ENCODE assay signal across 8 cellular contexts in the genomic region with DNA sequence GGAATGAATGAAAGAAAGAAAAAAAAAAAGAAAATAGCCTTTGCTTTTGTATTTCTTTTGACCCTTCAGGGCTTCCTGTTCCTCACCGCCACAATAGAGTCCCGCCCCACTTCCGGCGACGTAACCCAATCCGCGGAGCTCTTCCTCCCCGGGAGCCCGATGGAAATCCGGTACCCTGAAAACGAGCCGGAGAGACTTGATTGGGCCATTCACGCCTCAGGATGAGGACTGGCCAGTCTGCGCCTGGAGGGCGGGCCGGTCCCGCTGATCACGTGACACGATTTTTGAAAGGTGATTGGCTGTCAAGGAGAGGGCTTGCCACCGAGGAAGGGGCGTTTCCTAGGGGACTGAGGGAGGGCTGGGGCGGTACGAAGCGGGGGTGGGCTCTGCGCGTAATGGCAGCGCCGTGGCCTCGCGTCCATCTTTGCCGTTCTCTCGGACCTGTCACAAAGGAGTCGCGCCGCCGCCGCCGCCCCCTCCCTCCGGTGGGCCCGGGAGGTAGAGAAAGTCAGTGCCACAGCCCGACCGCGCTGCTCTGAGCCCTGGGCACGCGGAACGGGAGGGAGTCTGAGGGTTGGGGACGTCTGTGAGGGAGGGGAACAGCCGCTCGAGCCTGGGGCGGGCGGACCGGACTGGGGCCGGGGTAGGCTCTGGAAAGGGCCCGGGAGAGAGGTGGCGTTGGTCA. TPM values are rescaled to one million over a fixed set of nuclear protein-coding genes. Genes with fewer than 3 reads are reported as not detected.
DNase-seq lines count a peak whose midpoint lies in the region; ATAC-seq and TF ChIP-seq lines count a peak whose summit lies in the region.

A gene with protein sequence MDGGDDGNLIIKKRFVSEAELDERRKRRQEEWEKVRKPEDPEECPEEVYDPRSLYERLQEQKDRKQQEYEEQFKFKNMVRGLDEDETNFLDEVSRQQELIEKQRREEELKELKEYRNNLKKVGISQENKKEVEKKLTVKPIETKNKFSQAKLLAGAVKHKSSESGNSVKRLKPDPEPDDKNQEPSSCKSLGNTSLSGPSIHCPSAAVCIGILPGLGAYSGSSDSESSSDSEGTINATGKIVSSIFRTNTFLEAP (minus strand): TSS at position 95 of the 685 bp plus-strand sequence. CDS start 12,185 bp downstream, outside the sequence.
A gene (plus strand): TSS at position 385 of the 685 bp plus-strand sequence. CDS start 18,330 bp downstream, outside the sequence.

- H3K79me2 ChIP-seq in SU-DHL-6 (ENCODE audit: insufficient read depth, low read length) (peaks cover 89% of the 10 kb centered on the region), osteoblast (ENCODE audit: insufficient read depth, low read length) (peaks cover 95% of the 10 kb centered on the region)

- TF ChIP-seq POLR2A in GM10847 (IDR thresholded peaks at IDR 0.05; ENCODE audit: extremely low read depth, insufficient read length) = peak; percentile 82

- no peaks in the 10 kb centered on the region for H3K36me3 ChIP-seq in SU-DHL-6 (ENCODE audit: low read length)
- no peaks in the 10 kb centered on the region for H3K36me3 ChIP-seq in osteoblast (ENCODE audit: insufficient read depth, low read length)
- no peaks in the 10 kb centered on the region for H3K36me3 ChIP-seq in thoracic aorta

- POLR2A ChIA-PET in activated naive CD8-positive, alpha-beta T cell treated with anti-CD3 and anti-CD28 coated beads, Interleukin-2, amount 10 ng/mL, durations not matched to agents 7 days and 5 days (lab: Charles Lee) = interaction anchor here (0.8 to 2.1 kb wide), 13 partner anchors 11 to 261 kb away, joined by 3 to 7 read pairs (median 3); a partner anchor contains a TSS

- H4K20me1 ChIP-seq in SU-DHL-6 (ENCODE audit: low read depth, low read length) (no peaks in the 10 kb centered on the region), osteoblast (ENCODE audit: insufficient read depth, low read length) (peaks cover 2% of the 10 kb centered on the region)

- no peaks in the 10 kb centered on the region for H3K9me3 Mint-ChIP-seq in activated naive CD8-positive, alpha-beta T cell treated with anti-CD3 and anti-CD28 coated beads, Interleukin-2, amount 10 ng/mL, durations not matched to agents 7 days and 5 days
- peaks cover 15% of the 10 kb centered on the region for H3K9me3 Mint-ChIP-seq in glutamatergic neuron (ENCODE audit: unreplicated experiment)

- no peaks in the 10 kb centered on the region for H3F3A ChIP-seq in SU-DHL-6 (ENCODE audit: insufficient read depth)

- H3K27ac Mint-ChIP-seq in activated naive CD8-positive, alpha-beta T cell treated with anti-CD3 and anti-CD28 coated beads, Interleukin-2, amount 10 ng/mL, durations not matched to agents 7 days and 5 days = peak within 1 kb of the TSS; percentile 98
- H3K27ac Mint-ChIP-seq in glutamatergic neuron (ENCODE audit: unreplicated experiment) = peak within 1 kb of the TSS; percentile 99

- ATAC-seq in HG02678 (IDR thresholded peaks at IDR 0.05; ENCODE audit: unreplicated experiment) (peak; percentile 87), thoracic aorta (ENCODE audit: insufficient number of reproducible peaks, low FRiP score, low read depth) (peak; percentile 100)
- peak; percentile 95 for ATAC-seq in activated naive CD8-positive, alpha-beta T cell treated with anti-CD3 and anti-CD28 coated beads, Interleukin-2, amount 10 ng/mL, durations not matched to agents 7 days and 5 days (ENCODE audit: low read depth)

- peaks cover 25% of the 10 kb centered on the region for H3K4me1 Mint-ChIP-seq in activated naive CD8-positive, alpha-beta T cell treated with anti-CD3 and anti-CD28 coated beads, Interleukin-2, amount 10 ng/mL, durations not matched to agents 7 days and 5 days
- H3K4me1 Mint-ChIP-seq in glutamatergic neuron (ENCODE audit: low read depth, unreplicated experiment) = peaks cover 20% of the 10 kb centered on the region

- TF ChIP-seq CTCF in SU-DHL-6 (IDR thresholded peaks at IDR 0.05; ENCODE audit: insufficient read depth, low read length, poor library complexity, severe bottlenecking) (no peak), glutamatergic neuron (IDR thresholded peaks at IDR 0.05; ENCODE audit: partially characterized antibody, unreplicated experiment) (no peak), osteoblast (IDR thresholded peaks at IDR 0.05; ENCODE audit: extremely low read depth, low read depth, low read length) (no peak), thoracic aorta (IDR thresholded peaks at IDR 0.05) (no peak)

- H3K9ac ChIP-seq in SU-DHL-6 (ENCODE audit: low read length) = peak within 1 kb of the TSS; percentile 90

- peak within 1 kb of the TSS; percentile 97 for H3K4me3 Mint-ChIP-seq in activated naive CD8-positive, alpha-beta T cell treated with anti-CD3 and anti-CD28 coated beads, Interleukin-2, amount 10 ng/mL, durations not matched to agents 7 days and 5 days
- H3K4me3 Mint-ChIP-seq in glutamatergic neuron (ENCODE audit: unreplicated experiment) = peak within 1 kb of the TSS; percentile 100

- peak within 1 kb of the TSS; percentile 79 for H2AFZ ChIP-seq in SU-DHL-6 (ENCODE audit: low read depth, low read length, severe bottlenecking)
- H2AFZ ChIP-seq in osteoblast (ENCODE audit: low read length) = peak within 1 kb of the TSS; percentile 90

- no peaks in the 10 kb centered on the region for H3K9me3 ChIP-seq in SU-DHL-6 (ENCODE audit: insufficient read depth, low read length)
- no peaks in the 10 kb centered on the region for H3K9me3 ChIP-seq in osteoblast (ENCODE audit: low read depth, low read length)
- H3K9me3 ChIP-seq in thoracic aorta = no peaks in the 10 kb centered on the region

- H3K4me3 ChIP-seq in SU-DHL-6 (ENCODE audit: insufficient read depth, low read length, poor library complexity, severe bottlenecking) (peak within 1 kb of the TSS; percentile 73), osteoblast (ENCODE audit: insufficient read depth, low read length) (peak within 1 kb of the TSS; percentile 85), thoracic aorta (peak within 1 kb of the TSS; percentile 97)

- no peaks in the 10 kb centered on the region for H3K27me3 ChIP-seq in SU-DHL-6 (ENCODE audit: low read length)
- H3K27me3 ChIP-seq in osteoblast (ENCODE audit: insufficient read depth, low read length) = no peaks in the 10 kb centered on the region
- no peaks in the 10 kb centered on the region for H3K27me3 ChIP-seq in thoracic aorta (replicated peaks; ENCODE audit: insufficient read depth)

- H3K4me2 ChIP-seq in SU-DHL-6 (ENCODE audit: low read depth, low read length, poor library complexity, severe bottlenecking) = peak within 1 kb of the TSS; percentile 87
- peak within 1 kb of the TSS; percentile 99 for H3K4me2 ChIP-seq in osteoblast (ENCODE audit: insufficient read depth, low read length)

- peaks cover 4% of the 10 kb centered on the region for H3K36me3 Mint-ChIP-seq in activated naive CD8-positive, alpha-beta T cell treated with anti-CD3 and anti-CD28 coated beads, Interleukin-2, amount 10 ng/mL, durations not matched to agents 7 days and 5 days
- no peaks in the 10 kb centered on the region for H3K36me3 Mint-ChIP-seq in glutamatergic neuron (ENCODE audit: unreplicated experiment)

- peak; percentile 97 for DNase-seq in NCI-H128 (lab: John Stamatoyannopoulos, UW; ENCODE audit: unreplicated experiment)
- peak; percentile 92 for DNase-seq in activated naive CD8-positive, alpha-beta T cell treated with anti-CD3 and anti-CD28 coated beads, Interleukin-2, amount 10 ng/mL, durations not matched to agents 7 days and 5 days
- DNase-seq in glutamatergic neuron = peak; percentile 97
- peak; percentile 98 for DNase-seq in osteoblast (ENCODE audit: insufficient read length, low spot score, missing footprints)
- peak; percentile 95 for DNase-seq in thoracic aorta (ENCODE audit: low spot score)

- no peaks in the 10 kb centered on the region for H3K9me2 ChIP-seq in SU-DHL-6 (replicated peaks; ENCODE audit: insufficient read depth, low read length)

- H3K4me1 ChIP-seq in osteoblast (ENCODE audit: insufficient read depth, low read length) (peaks cover 23% of the 10 kb centered on the region), thoracic aorta (ENCODE audit: control insufficient read depth in 1 of 2, low read depth in 2 of 2) (peaks cover 26 to 45% of the 10 kb centered on the region in 2 donors)

- H3K27me3 Mint-ChIP-seq in activated naive CD8-positive, alpha-beta T cell treated with anti-CD3 and anti-CD28 coated beads, Interleukin-2, amount 10 ng/mL, durations not matched to agents 7 days and 5 days = no peaks in the 10 kb centered on the region
- H3K27me3 Mint-ChIP-seq in glutamatergic neuron (ENCODE audit: unreplicated experiment) = peaks cover 13% of the 10 kb centered on the region

- H3K27ac ChIP-seq in SU-DHL-6 (ENCODE audit: low read depth, low read length) (peak within 1 kb of the TSS; percentile 63), osteoblast (ENCODE audit: low read depth, low read length) (peak within 1 kb of the TSS; percentile 89), thoracic aorta (peak within 1 kb of the TSS; percentile 97)

RNA-seq across cellular contexts. Expression of the first gene that starts in this region (rescaled TPM):
- total RNA-seq in activated naive CD8-positive, alpha-beta T cell treated with anti-CD3 and anti-CD28 coated beads, Interleukin-2, amount 10 ng/mL, durations not matched to agents 7 days and 5 days = 100 to 1,000 TPM; 134 to 140 TPM
- total RNA-seq in glutamatergic neuron (ENCODE audit: unreplicated experiment) (124 TPM), osteoblast (53.9 and 70.2 TPM in 2 replicates), thoracic aorta (10 to 100 TPM; 39.1 to 64.8 TPM)

RNA-seq across cellular contexts. Expression of the second gene that starts in this region (rescaled TPM):
- 10 to 100 TPM; 29.5 to 34.3 TPM for total RNA-seq in activated naive CD8-positive, alpha-beta T cell treated with anti-CD3 and anti-CD28 coated beads, Interleukin-2, amount 10 ng/mL, durations not matched to agents 7 days and 5 days
- 70.0 TPM for total RNA-seq in glutamatergic neuron (ENCODE audit: unreplicated experiment)
- total RNA-seq in osteoblast = 51.6 and 57.2 TPM in 2 replicates
- total RNA-seq in thoracic aorta = 10 to 100 TPM; 28.7 to 32.5 TPM

Comparison
In these comparisons a context has a peak if more than half of its experiments do, and no peak if none do; other contexts are left out.
1. Peak in every context shown above with its lines: DNase-seq, ATAC-seq, H3K4me3 ChIP-seq and H3K27ac ChIP-seq.